ENCODE assay signal across 26 cellular contexts in genomic region chr7:100860702-100861615, GRCh38.
"Had no signal": no experiment of that assay in that cellular context is flagged by ENCODE, and none has a peak within 500 bp of the region (broad histone marks: within the 10 kb centered on the region; RNA-seq: fewer than 3 reads in every experiment).

No MANE protein-coding gene starts in this region.

- H3K9me3 ChIP-seq: breast epithelium, heart left ventricle, left ventricle myocardium inferior, pancreas, prostate gland, sigmoid colon, stomach, thyroid gland had no signal

- H3K36me3 ChIP-seq: pancreas, prostate gland had no signal

- ATAC-seq: activated CD8-positive, alpha-beta T cell treated with anti-CD3 and anti-CD28 coated beads for 36 hours; activated naive CD8-positive, alpha-beta T cell treated with anti-CD3 and anti-CD28 coated beads, Interleukin-2, amount 50 U/mL, for 24 hours; activated T-cell treated with anti-CD3 and anti-CD28 coated beads, Interleukin-2, amount 50 U/mL, for 4 hours; activated T-helper 17 cell treated with anti-CD3 and anti-CD28 coated beads, Interleukin-2, amount 50 U/mL, for 72 hours; esophagus mucosa; heart left ventricle; pancreas; stimulated activated memory B cell treated with anti-CD40 and anti-IgM and Interleukin-4, amounts not matched to agents 10 μg/mL and 1 μg/mL and 100 μg/mL, for 72 hours had no signal

- H3K4me3 ChIP-seq: breast epithelium, heart left ventricle, left ventricle myocardium inferior, lung, pancreas, prostate gland, sigmoid colon, stomach, thyroid gland had no signal

- DNase-seq: activated B cell treated with CpG ODN at 0.5 μM for 24 hours; activated CD4-positive, alpha-beta T cell treated with anti-CD3 and anti-CD28 coated beads, Interleukin-2, amount 50 U/mL, for 1 hour; activated CD8-positive, alpha-beta T cell treated with anti-CD3 and anti-CD28 coated beads for 36 hours; activated naive CD8-positive, alpha-beta T cell treated with anti-CD3 and anti-CD28 coated beads, Interleukin-2, amount 50 U/mL, for 24 hours; activated T-cell treated with anti-CD3 and anti-CD28 coated beads, Interleukin-2, amount 50 U/mL, for 4 hours; amygdala; central memory CD4-positive, alpha-beta T cell; foreskin fibroblast; left ventricle myocardium inferior; naive B cell; nephron progenitor cell; retina; sigmoid colon; small intestine; stimulated activated CD4-positive, alpha-beta T cell treated with anti-CD3 and anti-CD28 coated beads, Interleukin-4, amount 100 ng/mL, for 4 hours; stimulated activated CD8-positive, alpha-beta memory T cell treated with anti-CD3 and anti-CD28 coated beads, Interleukin-4, amount 100 ng/mL, for 48 hours; stomach; thyroid gland had no signal

- H3K27me3 ChIP-seq: breast epithelium, heart left ventricle, pancreas, sigmoid colon, stomach, thyroid gland had no signal

- H3K27ac ChIP-seq: breast epithelium, heart left ventricle, left ventricle myocardium inferior, pancreas, prostate gland, sigmoid colon, stomach, thyroid gland had no signal
